Comparison of ENCODE assay signal across 26 cellular contexts in genomic region chr20:63778034-63778752, GRCh38. TPM values are rescaled to one million over a fixed set of nuclear protein-coding genes. Genes with fewer than 3 reads are reported as not detected.
DNase-seq lines count a peak whose midpoint lies in the region; ATAC-seq and TF ChIP-seq lines count a peak whose summit lies in the region.
"Had no signal": no experiment of that assay in that cellular context is flagged by ENCODE, and none has a peak within 500 bp of the region (broad histone marks: within the 10 kb centered on the region; RNA-seq: fewer than 3 reads in every experiment).

No MANE protein-coding gene starts in this region.

- H3K4me1 Mint-ChIP-seq in T-helper 17 cell: peaks cover 15% of the 10 kb centered on the region
- H3K4me1 Mint-ChIP-seq: B cell had no signal

- H3K27me3 ChIP-seq in SJSA1 (replicated peaks): no peaks in the 10 kb centered on the region
- H3K27me3 ChIP-seq in left ventricle myocardium inferior (ENCODE audit: low read depth): no peaks in the 10 kb centered on the region
- H3K27me3 ChIP-seq: spleen, upper lobe of right lung had no signal

- H3K4me3 ChIP-seq in SJSA1 (no peak overlapping the region), epithelial cell of esophagus (ENCODE audit: low read length) (no peak overlapping the region), left ventricle myocardium inferior (no peak overlapping the region)
- H3K4me3 ChIP-seq: spleen, upper lobe of right lung had no signal

- H3K27ac ChIP-seq in SJSA1: peak overlapping the region; percentile 22; the same call in 1 of the 2 replicates
- no peak overlapping the region for H3K27ac ChIP-seq in left ventricle myocardium inferior (replicated peaks)
- H3K27ac ChIP-seq: upper lobe of right lung had no signal

- no peak overlapping the region for H3K4me3 Mint-ChIP-seq in T-helper 17 cell
- H3K4me3 Mint-ChIP-seq: activated naive CD4-positive, alpha-beta T cell treated with anti-CD3 and anti-CD28 coated beads, Interleukin-2, amount 10 ng/mL, durations not matched to agents 7 days and 5 days; B cell; dendritic cell treated with granulocyte-macrophage colony-stimulating factor and Interleukin-4, amounts not matched to agents 40 ng/mL and 50 ng/mL, for 4 days; stimulated activated effector memory CD8-positive, alpha-beta T cell treated with anti-CD3 and anti-CD28 coated beads, Interleukin-12 subunit alpha, Interleukin-12 subunit beta, amount 100 ng/mL, for 72 hours; T-helper 2 cell treated with Interferon-gamma antibody and Interleukin-4, amounts not matched to agents 5 μg/mL and 100 μg/mL, for 36 hours; WTC11 had no signal

- H3K36me3 ChIP-seq in SJSA1: no peaks in the 10 kb centered on the region
- peaks cover 6% of the 10 kb centered on the region for H3K36me3 ChIP-seq in left ventricle myocardium inferior
- H3K36me3 ChIP-seq: spleen, upper lobe of right lung had no signal

- ATAC-seq in T-helper 17 cell: no peak
- ATAC-seq: stimulated activated effector memory CD8-positive, alpha-beta T cell treated with anti-CD3 and anti-CD28 coated beads, Interleukin-12 subunit alpha, Interleukin-12 subunit beta, amount 100 ng/mL, for 72 hours; upper lobe of right lung; WTC11 had no signal

- no peaks in the 10 kb centered on the region for H3K9me3 ChIP-seq in SJSA1 (replicated peaks)
- no peaks in the 10 kb centered on the region for H3K9me3 ChIP-seq in T-helper 17 cell (ENCODE audit: control insufficient read depth, low read length, poor library complexity, severe bottlenecking)
- H3K9me3 ChIP-seq in left ventricle myocardium inferior (replicated peaks): no peaks in the 10 kb centered on the region
- H3K9me3 ChIP-seq: spleen, upper lobe of right lung had no signal

- DNase-seq in A172 (ENCODE audit: low spot score) (peak; percentile 74), HT1080 (ENCODE audit: low read depth) (peak; percentile 11), SJSA1 (ENCODE audit: low read depth in 1 of 2, low spot score in 2 of 2) (peak; percentile 67 to 71), epithelial cell of esophagus (ENCODE audit: low read depth) (peak; percentile 54), OCI-M2 (lab: John Stamatoyannopoulos, UW; ENCODE audit: unreplicated experiment) (no peak), T-helper 17 cell (no peak), left ventricle myocardium inferior (no peak), NCI-H748 (lab: John Stamatoyannopoulos, UW; ENCODE audit: unreplicated experiment) (no peak)
- DNase-seq: 8988T; activated naive CD4-positive, alpha-beta T cell treated with anti-CD3 and anti-CD28 coated beads, Interleukin-2, amount 10 ng/mL, durations not matched to agents 7 days and 5 days; caudate nucleus; GOT3; head of caudate nucleus; KBM-7; kidney glomerular epithelial cell; mammary epithelial cell; NCI-H146; NCI-H510A treated with DMSO at 0.1 percent for 48 hours; spleen; stimulated activated CD4-positive, alpha-beta T cell treated with anti-CD3 and anti-CD28 coated beads, Interleukin-2, amount 100 ng/mL, for 48 hours; upper lobe of right lung had no signal

- H3K4me1 ChIP-seq in SJSA1 (replicated peaks) (peaks cover 15% of the 10 kb centered on the region), left ventricle myocardium inferior (peaks cover 25% of the 10 kb centered on the region)

- no peak overlapping the region for H3K27ac Mint-ChIP-seq in T-helper 17 cell
- H3K27ac Mint-ChIP-seq: activated naive CD4-positive, alpha-beta T cell treated with anti-CD3 and anti-CD28 coated beads, Interleukin-2, amount 10 ng/mL, durations not matched to agents 7 days and 5 days; B cell; dendritic cell treated with granulocyte-macrophage colony-stimulating factor and Interleukin-4, amounts not matched to agents 40 ng/mL and 50 ng/mL, for 4 days; stimulated activated effector memory CD8-positive, alpha-beta T cell treated with anti-CD3 and anti-CD28 coated beads, Interleukin-12 subunit alpha, Interleukin-12 subunit beta, amount 100 ng/mL, for 72 hours; T-helper 2 cell treated with Interferon-gamma antibody and Interleukin-4, amounts not matched to agents 5 μg/mL and 100 μg/mL, for 36 hours; WTC11 had no signal

- TF ChIP-seq CTCF in epithelial cell of esophagus (IDR thresholded peaks at IDR 0.05; ENCODE audit: insufficient read depth, low read depth, low read length, missing control alignments) (no peak), left ventricle myocardium inferior (IDR thresholded peaks at IDR 0.05; ENCODE audit: borderline replicate concordance) (no peak)

- intact Hi-C loops in left ventricle myocardium inferior (cut with micrococcal nuclease): no loop called here

- no peaks in the 10 kb centered on the region for H3K36me3 Mint-ChIP-seq in T-helper 17 cell (ENCODE audit: low read depth)
- H3K36me3 Mint-ChIP-seq: activated naive CD4-positive, alpha-beta T cell treated with anti-CD3 and anti-CD28 coated beads, Interleukin-2, amount 10 ng/mL, durations not matched to agents 7 days and 5 days; stimulated activated effector memory CD8-positive, alpha-beta T cell treated with anti-CD3 and anti-CD28 coated beads, Interleukin-12 subunit alpha, Interleukin-12 subunit beta, amount 100 ng/mL, for 72 hours had no signal

- no peaks in the 10 kb centered on the region for H3K27me3 Mint-ChIP-seq in T-helper 17 cell
- H3K27me3 Mint-ChIP-seq: B cell had no signal

RNA-seq across cellular contexts. Expression of gene SLC2A4RG, which starts 38.6 kb away (rescaled TPM):
- 88.0 and 97.9 TPM in 2 replicates for total RNA-seq in A172 (2014; rRNA removed; shearing (Covaris generic))
- 39.8 and 49.2 TPM in 2 replicates for total RNA-seq in HT1080 (2014; rRNA removed; shearing (Covaris generic))
- polyA plus RNA-seq in HT1080 (2015; cell fraction: cytosol; rRNA removed): 67.5 and 68.4 TPM in 2 replicates
- 97.1 and 120 TPM in 2 replicates for polyA plus RNA-seq in HT1080 (2015; cell fraction: nucleus; rRNA removed)
- total RNA-seq in SJSA1 (2014; rRNA removed; shearing (Covaris generic)): 66.9 and 95.6 TPM in 2 replicates
- total RNA-seq in T-helper 17 cell: 100 to 1,000 TPM in 1 of 2 donors, 10 to 100 TPM in 1; 98.1 to 103 TPM
- total RNA-seq in left ventricle myocardium inferior: 79.2 TPM

RNA-seq across cellular contexts. Expression of gene LIME1, which starts 41.7 kb away (rescaled TPM):
- total RNA-seq in A172 (2014; rRNA removed; shearing (Covaris generic)): 53.8 and 59.0 TPM in 2 replicates
- 5.8 and 10.3 TPM in 2 replicates for total RNA-seq in HT1080 (2014; rRNA removed; shearing (Covaris generic))
- 5.7 and 10.3 TPM in 2 replicates for polyA plus RNA-seq in HT1080 (2015; cell fraction: cytosol; rRNA removed)
- 72.9 and 76.8 TPM in 2 replicates for polyA plus RNA-seq in HT1080 (2015; cell fraction: nucleus; rRNA removed)
- total RNA-seq in SJSA1 (2014; rRNA removed; shearing (Covaris generic)): 10.2 and 38.5 TPM in 2 replicates
- 100 to 1,000 TPM; 156 to 179 TPM for total RNA-seq in T-helper 17 cell
- 3.4 TPM for total RNA-seq in left ventricle myocardium inferior

RNA-seq across cellular contexts. Expression of gene ZBTB46, which starts 52.9 kb away (rescaled TPM):
- 6.8 and 10.3 TPM in 2 replicates for total RNA-seq in A172 (2014; rRNA removed; shearing (Covaris generic))
- 0.19 and 0.20 TPM in 2 replicates for total RNA-seq in HT1080 (2014; rRNA removed; shearing (Covaris generic))
- polyA plus RNA-seq in HT1080 (2015; cell fraction: cytosol; rRNA removed): 0.36 and 0.49 TPM in 2 replicates
- 0.29 and 0.66 TPM in 2 replicates for polyA plus RNA-seq in HT1080 (2015; cell fraction: nucleus; rRNA removed)
- total RNA-seq in SJSA1 (2014; rRNA removed; shearing (Covaris generic)): 2.4 and 3.8 TPM in 2 replicates
- total RNA-seq in T-helper 17 cell (under 1 TPM; 0.21 to 0.72 TPM), left ventricle myocardium inferior (13.6 TPM)

Comparison
In these comparisons a context has a peak if more than half of its experiments do, and no peak if none do; other contexts are left out.
1. DNase-seq: peak in A172 (single experiment), HT1080 (single experiment), SJSA1 (2 of 2) and epithelial cell of esophagus (single experiment); none in OCI-M2 (single experiment), T-helper 17 cell (0 of 3), left ventricle myocardium inferior (single experiment) and NCI-H748 (single experiment).